In the genomic region with DNA sequence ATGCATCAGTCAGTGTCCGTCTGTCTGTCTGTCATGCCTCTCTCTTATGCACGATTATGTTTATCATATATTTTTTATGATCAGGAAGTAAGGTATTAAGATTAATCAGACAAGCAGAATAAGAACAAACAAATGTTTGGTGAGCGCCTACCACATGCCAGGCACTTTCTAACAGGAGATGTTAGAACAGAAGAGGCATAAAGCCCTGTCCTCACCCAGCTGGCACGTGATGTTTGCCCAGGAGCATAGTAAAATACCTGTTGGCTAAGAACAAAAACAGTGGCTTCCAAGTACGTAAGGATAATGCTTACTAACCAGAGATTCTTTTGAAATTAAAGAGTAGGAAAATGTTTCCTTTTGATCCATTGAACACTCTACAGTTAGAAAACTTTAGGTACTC, we compare ENCODE assay signal across 21 cellular contexts.
"Had no signal": no experiment of that assay in that cellular context is flagged by ENCODE, and none has a peak within 500 bp of the region (broad histone marks: within the 10 kb centered on the region; RNA-seq: fewer than 3 reads in every experiment).

No MANE protein-coding gene starts in this region.

- H3K27ac ChIP-seq: coronary artery, dorsolateral prefrontal cortex, epithelial cell of prostate, esophagus squamous epithelium, gastrocnemius medialis, heart right ventricle, left lung, lower lobe of right lung had no signal

- DNase-seq: dermis blood vessel endothelial cell; dorsolateral prefrontal cortex; effector CD4-positive, alpha-beta T cell; effector memory CD4-positive, alpha-beta T cell; erythroblast; esophagus squamous epithelium; foreskin melanocyte; gastrocnemius medialis; glutamatergic neuron; head of caudate nucleus; heart right ventricle; hippocampal formation; left cardiac atrium; left lung; left ventricle myocardium superior; lower lobe of right lung; mucosa of descending colon had no signal

- H3K4me3 ChIP-seq: coronary artery, dorsolateral prefrontal cortex, esophagus squamous epithelium, gastrocnemius medialis, heart right ventricle, left lung, lower lobe of right lung, mucosa of descending colon had no signal

- H3K9me3 ChIP-seq: esophagus squamous epithelium, gastrocnemius medialis had no signal

- FAIRE-seq: endometrium, islet of Langerhans had no signal

- H3K27me3 ChIP-seq: dorsolateral prefrontal cortex, esophagus squamous epithelium, gastrocnemius medialis, heart right ventricle, left lung had no signal

- H3K4me1 ChIP-seq: esophagus squamous epithelium, gastrocnemius medialis, left lung, lower lobe of right lung had no signal

- H3K36me3 ChIP-seq: esophagus squamous epithelium, gastrocnemius medialis, left lung, lower lobe of right lung had no signal
